Comparison of ENCODE assay signal across 3 cellular contexts in genomic region chr6:93654548-93654947, GRCh38.
TF ChIP-seq lines count a peak whose summit lies in the region.

No MANE protein-coding gene starts in this region.

TF ChIP-seq in HepG2, 621 proteins besides CTCF, POLR2A, EP300 and RAD21 (continues in another document):
- no peak for TF ChIP-seq ZNF225 (CRISPR knock-in tag; IDR thresholded peaks at IDR 0.05)
- TF ChIP-seq ZBTB4 (CRISPR knock-in tag; IDR thresholded peaks at IDR 0.05; ENCODE audit: borderline replicate concordance): no peak
- no peak for TF ChIP-seq ZNF331 (CRISPR knock-in tag; IDR thresholded peaks at IDR 0.05)
- no peak for TF ChIP-seq SIX1 (CRISPR knock-in tag; IDR thresholded peaks at IDR 0.05; ENCODE audit: borderline replicate concordance)
- no peak for TF ChIP-seq PATZ1 (CRISPR knock-in tag; IDR thresholded peaks at IDR 0.05)
- no peak for TF ChIP-seq BORCS8-MEF2B (CRISPR knock-in tag; IDR thresholded peaks at IDR 0.05)
- no peak for TF ChIP-seq ZNF343 (CRISPR knock-in tag; IDR thresholded peaks at IDR 0.05)
- TF ChIP-seq MAFK (conservative IDR thresholded peaks at IDR 0.05 in 1 of 2, IDR thresholded peaks at IDR 0.05 in 1 of 2; ENCODE audit: low read length in 2 of 2): peak; percentile 68 to 88
- TF ChIP-seq MAFF (IDR thresholded peaks at IDR 0.05; ENCODE audit: low read depth, low read length): peak; percentile 74

TF ChIP-seq in IMR-90, 13 proteins besides CTCF, POLR2A, EP300 and RAD21:
- no peak for TF ChIP-seq MXI1 (IDR thresholded peaks at IDR 0.05; ENCODE audit: borderline replicate concordance, low read depth, low read length)
- TF ChIP-seq MAFK (IDR thresholded peaks at IDR 0.05; ENCODE audit: low read depth, low read length): peak; percentile 76
TF ChIP-seq in IMR-90: peak in this region for 1.

TF ChIP-seq in H1, 55 proteins besides CTCF, POLR2A, EP300 and RAD21:
- TF ChIP-seq MAFK (IDR thresholded peaks at IDR 0.05; ENCODE audit: low read depth, low read length): peak; percentile 33; the same call in 1 of the 2 replicates
- TF ChIP-seq CBX8 (IDR thresholded peaks at IDR 0.05; ENCODE audit: borderline replicate concordance, low read depth, low read length): no peak
